Comparison of ENCODE assay signal across 8 cellular contexts in genomic region chr21:26148834-26149354, GRCh38. TPM values are rescaled to one million over a fixed set of nuclear protein-coding genes. Genes with fewer than 3 reads are reported as not detected.
DNase-seq lines count a peak whose midpoint lies in the region; ATAC-seq, FAIRE-seq and TF ChIP-seq lines count a peak whose summit lies in the region.

No MANE protein-coding gene starts in this region.

- H3K27ac ChIP-seq in A549, result peak overlapping the region; percentile 59 to 77; a peak in 5 of 6 replicates

- no peak for FAIRE-seq in A549 (lab: Jason Lieb, UNC)

- TF ChIP-seq POLR2A in A549 (IDR thresholded peaks at IDR 0.05; ENCODE audit: low read length), result no peak

- CTCF ChIA-PET in A549 (lab: Yijun Ruan, JAX), result interaction anchor here (1.6 kb wide), 1 partner anchor 15 kb away, joined by 3 read pairs; no protein-coding TSS in a partner anchor

- POLR2A ChIA-PET in A549 (lab: Yijun Ruan, JAX), result interaction anchor here (0.9 kb wide), 1 partner anchor 9 kb away, joined by 4 read pairs; no protein-coding TSS in a partner anchor

- no peak overlapping the region for H3K4me3 ChIP-seq in A549

- DNase-seq in A549 (ENCODE audit: low read depth in 1 of 2, low spot score in 1 of 2), result no peak
- DNase-seq in LHCN-M2 (ENCODE audit: low read depth), result peak; percentile 55
- peak; percentile 77 for DNase-seq in dedifferentiated amniotic fluid mesenchymal stem cell (ENCODE audit: extremely low spot score)
- peak; percentile 21 for DNase-seq in kidney glomerular epithelial cell (lab: John Stamatoyannopoulos, UW)
- no peak for DNase-seq in effector CD8-positive, alpha-beta T cell (lab: John Stamatoyannopoulos, UW)
- DNase-seq in HUDEP-2 (lab: John Stamatoyannopoulos, UW; ENCODE audit: unreplicated experiment in 76 of 76), result no peak
- no peak for DNase-seq in NCI-H2227 (lab: John Stamatoyannopoulos, UW; ENCODE audit: unreplicated experiment)

- peak overlapping the region; percentile 64 for H3K4me2 ChIP-seq in A549

- TF ChIP-seq EP300 in A549 (IDR thresholded peaks at IDR 0.05), result no peak

- peaks cover 51% of the 10 kb centered on the region for H3K4me1 ChIP-seq in A549

- TF ChIP-seq RAD21 in A549 (conservative IDR thresholded peaks at IDR 0.05 in 1 of 2, IDR thresholded peaks at IDR 0.05 in 1 of 2), result no peak

- TF ChIP-seq CTCF in A549 (IDR thresholded peaks at IDR 0.05), result no peak

- H3K9me3 ChIP-seq in A549, result no peaks in the 10 kb centered on the region

- peak; percentile 13 to 41; a peak in 2 of 6 replicates for ATAC-seq in A549
- no peak for ATAC-seq in activated CD4-positive, CD25-positive, alpha-beta regulatory T cell treated with anti-CD3 and anti-CD28 coated beads, Interleukin-2, amount 50 U/mL, for 24 hours

TF ChIP-seq in A549, 52 proteins besides CTCF, POLR2A, EP300 and RAD21:
- TF ChIP-seq CHD4 (IDR thresholded peaks at IDR 0.05; ENCODE audit: borderline replicate concordance), result no peak
- no peak for TF ChIP-seq HMGXB4 (CRISPR knock-in tag; IDR thresholded peaks at IDR 0.05; ENCODE audit: borderline replicate concordance)
- TF ChIP-seq, protein P1, sequence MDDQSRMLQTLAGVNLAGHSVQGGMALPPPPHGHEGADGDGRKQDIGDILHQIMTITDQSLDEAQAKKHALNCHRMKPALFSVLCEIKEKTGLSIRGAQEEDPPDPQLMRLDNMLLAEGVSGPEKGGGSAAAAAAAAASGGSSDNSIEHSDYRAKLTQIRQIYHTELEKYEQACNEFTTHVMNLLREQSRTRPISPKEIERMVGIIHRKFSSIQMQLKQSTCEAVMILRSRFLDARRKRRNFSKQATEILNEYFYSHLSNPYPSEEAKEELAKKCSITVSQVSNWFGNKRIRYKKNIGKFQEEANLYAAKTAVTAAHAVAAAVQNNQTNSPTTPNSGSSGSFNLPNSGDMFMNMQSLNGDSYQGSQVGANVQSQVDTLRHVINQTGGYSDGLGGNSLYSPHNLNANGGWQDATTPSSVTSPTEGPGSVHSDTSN (IDR thresholded peaks at IDR 0.05), result no peak
- no peak for TF ChIP-seq PHF8 (IDR thresholded peaks at IDR 0.05; ENCODE audit: borderline replicate concordance, low read depth)
- TF ChIP-seq CEBPB (IDR thresholded peaks at IDR 0.05), result no peak
- TF ChIP-seq RCOR1 (IDR thresholded peaks at IDR 0.05; ENCODE audit: low read depth, low read length), result no peak
- no peak for TF ChIP-seq ZFP36 (IDR thresholded peaks at IDR 0.05; ENCODE audit: borderline replicate concordance, partially characterized antibody)
- TF ChIP-seq CBX2 (IDR thresholded peaks at IDR 0.05; ENCODE audit: borderline replicate concordance, low read depth), result no peak
- no peak for TF ChIP-seq TFCP2L1 (CRISPR knock-in tag; IDR thresholded peaks at IDR 0.05)
- TF ChIP-seq HOXA7 (CRISPR knock-in tag; IDR thresholded peaks at IDR 0.05), result no peak
- TF ChIP-seq, protein P2, sequence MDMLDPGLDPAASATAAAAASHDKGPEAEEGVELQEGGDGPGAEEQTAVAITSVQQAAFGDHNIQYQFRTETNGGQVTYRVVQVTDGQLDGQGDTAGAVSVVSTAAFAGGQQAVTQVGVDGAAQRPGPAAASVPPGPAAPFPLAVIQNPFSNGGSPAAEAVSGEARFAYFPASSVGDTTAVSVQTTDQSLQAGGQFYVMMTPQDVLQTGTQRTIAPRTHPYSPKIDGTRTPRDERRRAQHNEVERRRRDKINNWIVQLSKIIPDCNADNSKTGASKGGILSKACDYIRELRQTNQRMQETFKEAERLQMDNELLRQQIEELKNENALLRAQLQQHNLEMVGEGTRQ (IDR thresholded peaks at IDR 0.05), result no peak
- no peak for TF ChIP-seq ZSCAN20 (CRISPR knock-in tag; IDR thresholded peaks at IDR 0.05)

RNA-seq across cellular contexts. Expression of gene APP, which starts 21.7 kb away (rescaled TPM):
- 526 and 565 TPM in 2 replicates for polyA plus RNA-seq in A549 (2011; rRNA removed)
- polyA plus RNA-seq in A549 (2012; cell fraction: cytosol; rRNA removed), result 222 and 228 TPM in 2 replicates
- polyA plus RNA-seq in A549 (2012; cell fraction: nucleus; rRNA removed), result 309 and 351 TPM in 2 replicates
- 310 to 587 TPM (median 540 TPM) in 3 replicates for polyA plus RNA-seq in A549 (2017; fragmentation: RNase III; extraction: RNeasy Plus Mini Kit Qiagen cat#74134 plus additional on column Dnase treatment)
- 398 and 486 TPM in 2 replicates for polyA minus RNA-seq in A549 (2011; rRNA and poly(A)+ RNA removed)
- total RNA-seq in LHCN-M2 (2014; rRNA removed), result 266 and 329 TPM in 2 replicates
- polyA plus RNA-seq in LHCN-M2 (2012), result 313 TPM

Comparison
In these comparisons a context has a peak if more than half of its experiments do, and no peak if none do; other contexts are left out.
1. ATAC-seq: peak in A549 (2 of 2); none in activated CD4-positive, CD25-positive, alpha-beta regulatory T cell treated with anti-CD3 and anti-CD28 coated beads, Interleukin-2, amount 50 U/mL, for 24 hours (0 of 2).
2. DNase-seq: peak in LHCN-M2 (single experiment), dedifferentiated amniotic fluid mesenchymal stem cell (single experiment) and kidney glomerular epithelial cell (single experiment); none in A549 (0 of 2), effector CD8-positive, alpha-beta T cell (single experiment), HUDEP-2 (0 of 76) and NCI-H2227 (single experiment).